ENCODE assay signal across 11 cellular contexts in the genomic region with DNA sequence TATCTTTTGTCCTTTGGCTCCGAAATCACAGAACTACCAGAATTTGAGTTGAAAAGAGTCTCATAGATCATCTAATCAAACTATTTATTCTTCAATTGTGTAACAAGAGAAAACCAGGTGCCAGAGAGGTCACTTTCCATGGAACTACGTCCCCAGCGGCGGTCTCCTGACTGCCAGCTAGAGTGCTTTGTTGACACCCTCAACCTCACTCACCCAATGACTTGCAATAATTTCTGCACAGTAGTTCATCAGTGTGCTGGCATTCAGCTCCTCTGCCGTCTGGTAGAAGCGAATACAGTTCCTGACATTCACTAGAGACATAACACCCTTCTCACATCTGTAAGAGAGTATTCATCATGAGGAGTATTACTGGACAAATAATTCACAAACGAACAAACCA.
"Had no signal": no experiment of that assay in that cellular context is flagged by ENCODE, and none has a peak within 500 bp of the region (broad histone marks: within the 10 kb centered on the region; RNA-seq: fewer than 3 reads in every experiment).

No MANE protein-coding gene starts in this region.

- H3K4me3 Mint-ChIP-seq: activated naive CD8-positive, alpha-beta T cell treated with anti-CD3 and anti-CD28 coated beads for 36 hours; activated T-cell treated with anti-CD3 and anti-CD28 coated beads, Interleukin-2, amount 50 U/mL, for 4 hours; stimulated activated naive CD8-positive, alpha-beta T cell treated with anti-CD3 and anti-CD28 coated beads, Interleukin-15, amount 100 ng/mL, for 72 hours had no signal

- H3K36me3 ChIP-seq: uterus had no signal

- ATAC-seq: activated T-cell treated with anti-CD3 and anti-CD28 coated beads, Interleukin-2, amount 50 U/mL, for 4 hours; stimulated activated naive CD8-positive, alpha-beta T cell treated with anti-CD3 and anti-CD28 coated beads, Interleukin-15, amount 100 ng/mL, for 72 hours had no signal

- H3K4me1 ChIP-seq: uterus had no signal

- H3K9me3 ChIP-seq: esophagus muscularis mucosa, uterus had no signal

- H3K4me3 ChIP-seq: esophagus muscularis mucosa, lung, uterus had no signal

- H3K9me3 Mint-ChIP-seq: activated naive CD8-positive, alpha-beta T cell treated with anti-CD3 and anti-CD28 coated beads for 36 hours; activated T-cell treated with anti-CD3 and anti-CD28 coated beads, Interleukin-2, amount 50 U/mL, for 4 hours; stimulated activated naive CD8-positive, alpha-beta T cell treated with anti-CD3 and anti-CD28 coated beads, Interleukin-15, amount 100 ng/mL, for 72 hours had no signal

- H3K27me3 ChIP-seq: esophagus muscularis mucosa, uterus had no signal

- H3K27ac Mint-ChIP-seq: activated naive CD8-positive, alpha-beta T cell treated with anti-CD3 and anti-CD28 coated beads for 36 hours; stimulated activated naive CD8-positive, alpha-beta T cell treated with anti-CD3 and anti-CD28 coated beads, Interleukin-15, amount 100 ng/mL, for 72 hours had no signal

- DNase-seq: activated CD4-positive, alpha-beta T cell treated with anti-CD3 and anti-CD28 coated beads, Interleukin-2, amount 50 U/mL, for 4 hours; activated CD4-positive, CD25-positive, alpha-beta regulatory T cell treated with anti-CD3 and anti-CD28 coated beads, Interleukin-2, amount 50 U/mL, for 72 hours; activated gamma-delta T cell; activated naive CD8-positive, alpha-beta T cell treated with anti-CD3 and anti-CD28 coated beads for 36 hours; activated T-cell treated with anti-CD3 and anti-CD28 coated beads, Interleukin-2, amount 50 U/mL, for 4 hours; foreskin fibroblast; stimulated activated CD4-positive, alpha-beta T cell treated with anti-CD3 and anti-CD28 coated beads, Interleukin-4, amount 100 ng/mL, for 4 hours; stimulated activated naive CD8-positive, alpha-beta T cell treated with anti-CD3 and anti-CD28 coated beads, Interleukin-15, amount 100 ng/mL, for 72 hours; uterus had no signal

- H3K27me3 Mint-ChIP-seq: activated naive CD8-positive, alpha-beta T cell treated with anti-CD3 and anti-CD28 coated beads for 36 hours; stimulated activated naive CD8-positive, alpha-beta T cell treated with anti-CD3 and anti-CD28 coated beads, Interleukin-15, amount 100 ng/mL, for 72 hours had no signal
